In genomic region chr7:112183266-112183665, GRCh38 we compare ENCODE assay signal across 10 cellular contexts.
"Had no signal": no experiment of that assay in that cellular context is flagged by ENCODE, and none has a peak within 500 bp of the region (broad histone marks: within the 10 kb centered on the region; RNA-seq: fewer than 3 reads in every experiment).

No MANE protein-coding gene starts in this region.

- H3K9me3 ChIP-seq: sigmoid colon had no signal

- H3K4me3 ChIP-seq: hepatocyte, sigmoid colon, skin epidermis had no signal

- DNase-seq: effector memory CD8-positive, alpha-beta T cell; foreskin keratinocyte; sigmoid colon; stimulated activated CD4-positive, alpha-beta T cell treated with anti-CD3 and anti-CD28 coated beads, Interleukin-2, amount 100 ng/mL, for 24 hours; stimulated activated CD4-positive, alpha-beta T cell treated with anti-CD3 and anti-CD28 coated beads, Interleukin-4, amount 100 ng/mL, for 4 hours; stimulated activated naive B cell treated with anti-CD40 and anti-IgM and Interleukin-4, amounts not matched to agents 10 μg/mL and 1 μg/mL and 100 μg/mL, for 72 hours; stimulated activated naive CD8-positive, alpha-beta T cell treated with anti-CD3 and anti-CD28 coated beads, Interleukin-15, amount 100 ng/mL, for 72 hours; trophoblast cell had no signal

- H3K36me3 ChIP-seq: sigmoid colon had no signal

- H3K27me3 ChIP-seq: foreskin keratinocyte, hepatocyte, sigmoid colon had no signal

- H2AFZ ChIP-seq: hepatocyte had no signal

- H3K27ac ChIP-seq: foreskin keratinocyte, hepatocyte, sigmoid colon, skin epidermis had no signal

- H3K4me2 ChIP-seq: hepatocyte had no signal
